ENCODE assay signal across 14 cellular contexts in the genomic region with DNA sequence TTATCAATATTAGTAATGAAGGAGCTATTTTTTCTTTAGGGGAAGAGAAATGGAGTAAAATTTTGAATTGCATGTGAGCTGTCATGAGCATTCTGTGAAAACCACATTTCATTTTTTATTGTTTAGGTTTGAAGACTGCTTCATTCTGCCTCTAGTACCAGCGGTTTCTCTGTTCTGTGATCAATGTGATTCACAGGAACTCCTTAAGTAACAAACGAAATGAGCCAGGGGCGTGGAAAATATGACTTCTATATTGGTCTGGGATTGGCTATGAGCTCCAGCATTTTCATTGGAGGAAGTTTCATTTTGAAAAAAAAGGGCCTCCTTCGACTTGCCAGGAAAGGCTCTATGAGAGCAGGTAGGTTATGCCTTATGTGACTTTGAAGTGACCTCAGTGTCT. TPM values are rescaled to one million over a fixed set of nuclear protein-coding genes. Genes with fewer than 3 reads are reported as not detected.
DNase-seq lines count a peak whose midpoint lies in the region; ATAC-seq and TF ChIP-seq lines count a peak whose summit lies in the region.
"Had no signal": no experiment of that assay in that cellular context is flagged by ENCODE, and none has a peak within 500 bp of the region (broad histone marks: within the 10 kb centered on the region; RNA-seq: fewer than 3 reads in every experiment).

No MANE protein-coding gene starts in this region.

- CTCF ChIA-PET in WTC11 (lab: Charles Lee) = no interaction called here

- TF ChIP-seq CTCF in WTC11 (IDR thresholded peaks at IDR 0.05) = no peak

- H3K27me3 Mint-ChIP-seq in activated T-cell treated with anti-CD3 and anti-CD28 coated beads, Interleukin-2, amount 50 U/mL, for 72 hours (ENCODE audit: low read depth) = no peaks in the 10 kb centered on the region
- H3K27me3 Mint-ChIP-seq in WTC11 (ENCODE audit: low read depth) = no peaks in the 10 kb centered on the region
- no peaks in the 10 kb centered on the region for H3K27me3 Mint-ChIP-seq in memory B cell
- H3K27me3 Mint-ChIP-seq: CD4-positive, alpha-beta memory T cell had no signal

- no peak for DNase-seq in activated T-cell treated with anti-CD3 and anti-CD28 coated beads, Interleukin-2, amount 50 U/mL, for 72 hours
- no peak for DNase-seq in activated T-cell treated with anti-CD3 and anti-CD28 coated beads, Interleukin-2, amount 50 U/mL, for 1 hour
- peak; percentile 46 for DNase-seq in SK-MEL-5 (ENCODE audit: low read depth, low spot score)
- no peak for DNase-seq in WTC11 (ENCODE audit: low spot score)
- DNase-seq in memory B cell (ENCODE audit: low spot score in 2 of 2) = no peak
- DNase-seq in NCI-H446 treated with DMSO at 0.1 percent for 48 hours (lab: John Stamatoyannopoulos, UW) = no peak
- DNase-seq in globus pallidus (ENCODE audit: low spot score) = no peak
- DNase-seq: BE2C; CD4-positive, alpha-beta memory T cell; DND-41; GDM1; H7 had no signal

- H3K27ac Mint-ChIP-seq in activated T-cell treated with anti-CD3 and anti-CD28 coated beads, Interleukin-2, amount 50 U/mL, for 72 hours = peak overlapping the region; percentile 73
- peak overlapping the region; percentile 63; the same call in 1 of the 2 replicates for H3K27ac Mint-ChIP-seq in WTC11
- peak overlapping the region; percentile 35 for H3K27ac Mint-ChIP-seq in memory B cell
- H3K27ac Mint-ChIP-seq: GM23338 had no signal

- peaks cover 17 to 23% of the 10 kb centered on the region in 2 donors for H3K36me3 Mint-ChIP-seq in activated T-cell treated with anti-CD3 and anti-CD28 coated beads, Interleukin-2, amount 50 U/mL, for 72 hours (ENCODE audit: insufficient read depth in 2 of 2)
- H3K36me3 Mint-ChIP-seq in WTC11 = peaks cover 56% of the 10 kb centered on the region
- H3K36me3 Mint-ChIP-seq in memory B cell = peaks cover 22% of the 10 kb centered on the region

- in situ Hi-C loops in SK-MEL-5 (cut with HindIII; ENCODE audit: low pct_unique_long_range_greater_than_20kb, low sequenced_read_pairs) = no loop called here

- no peak for ATAC-seq in activated T-cell treated with anti-CD3 and anti-CD28 coated beads, Interleukin-2, amount 50 U/mL, for 72 hours (replicated peaks in 1 of 2)
- no peak for ATAC-seq in WTC11
- ATAC-seq in memory B cell (ENCODE audit: low read depth) = no peak
- ATAC-seq: A549, GM23338 had no signal

- peaks cover 34% of the 10 kb centered on the region for H3K4me1 Mint-ChIP-seq in activated T-cell treated with anti-CD3 and anti-CD28 coated beads, Interleukin-2, amount 50 U/mL, for 72 hours (ENCODE audit: low read depth)
- H3K4me1 Mint-ChIP-seq in WTC11 = peaks cover 3% of the 10 kb centered on the region; the same call in 1 of the 2 replicates
- H3K4me1 Mint-ChIP-seq in memory B cell = peaks cover 11% of the 10 kb centered on the region

- POLR2A ChIA-PET in WTC11 (lab: Charles Lee) = no interaction called here

- H3K9me3 Mint-ChIP-seq in activated T-cell treated with anti-CD3 and anti-CD28 coated beads, Interleukin-2, amount 50 U/mL, for 72 hours = no peaks in the 10 kb centered on the region
- H3K9me3 Mint-ChIP-seq in WTC11 = no peaks in the 10 kb centered on the region
- no peaks in the 10 kb centered on the region for H3K9me3 Mint-ChIP-seq in memory B cell
- H3K9me3 Mint-ChIP-seq: CD4-positive, alpha-beta memory T cell; GM23338 had no signal

- no peak overlapping the region for H3K4me3 Mint-ChIP-seq in activated T-cell treated with anti-CD3 and anti-CD28 coated beads, Interleukin-2, amount 50 U/mL, for 72 hours
- no peak overlapping the region for H3K4me3 Mint-ChIP-seq in WTC11
- no peak overlapping the region for H3K4me3 Mint-ChIP-seq in memory B cell
- H3K4me3 Mint-ChIP-seq: CD4-positive, alpha-beta memory T cell; GM23338 had no signal

TF ChIP-seq in WTC11, 78 proteins besides CTCF, POLR2A, EP300 and RAD21:
- no peak for TF ChIP-seq MXD4 (CRISPR knock-in tag; IDR thresholded peaks at IDR 0.05; ENCODE audit: borderline replicate concordance)

RNA-seq across cellular contexts. Expression of gene NIPA2, which starts 13.0 kb away (rescaled TPM):
- total RNA-seq in activated T-cell treated with anti-CD3 and anti-CD28 coated beads, Interleukin-2, amount 50 U/mL, for 72 hours = 10 to 100 TPM; 59.1 to 65.9 TPM
- total RNA-seq in SK-MEL-5 (2014; rRNA removed; shearing (Covaris generic)) = 130 and 131 TPM in 2 replicates
- polyA plus RNA-seq in SK-MEL-5 (2015; cell fraction: cytosol; rRNA removed) = 86.4 and 94.5 TPM in 2 replicates
- polyA plus RNA-seq in SK-MEL-5 (2015; cell fraction: nucleus; rRNA removed) = 36.9 and 43.0 TPM in 2 replicates
- total RNA-seq in WTC11 (2021) = 68.9 to 79.5 TPM (median 69.4 TPM) in 3 replicates
